In the genomic region with DNA sequence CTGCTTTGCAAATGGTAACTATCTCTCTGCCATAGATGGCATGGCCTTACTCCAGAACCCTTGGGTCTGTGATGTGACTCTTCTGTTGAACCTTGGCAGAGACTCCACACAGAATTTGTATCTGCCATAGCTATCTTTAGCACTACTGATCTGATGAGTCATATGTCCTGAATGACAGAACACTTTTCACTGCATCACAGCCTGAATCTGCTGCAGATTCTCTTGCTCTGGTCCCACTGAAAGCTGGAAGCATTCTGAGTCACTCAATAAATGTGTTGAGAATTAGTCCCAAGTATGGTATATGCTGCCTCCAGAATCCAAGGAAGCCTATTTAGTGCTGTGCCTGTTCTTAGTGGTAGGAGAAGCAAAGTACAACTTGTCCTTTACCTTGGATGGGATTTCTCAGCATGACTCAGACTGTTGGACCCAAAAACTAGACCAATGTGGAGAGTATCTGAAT, we compare ENCODE assay signal across 8 cellular contexts. TPM values are rescaled to one million over a fixed set of nuclear protein-coding genes. Genes with fewer than 3 reads are reported as not detected.
DNase-seq lines count a peak whose midpoint lies in the region; ATAC-seq and TF ChIP-seq lines count a peak whose summit lies in the region.

No MANE protein-coding gene starts in this region.

- no peaks in the 10 kb centered on the region for H3K36me3 Mint-ChIP-seq in effector memory CD8-positive, alpha-beta T cell (ENCODE audit: insufficient read depth)

- H3K27ac ChIP-seq in thoracic aorta = peak overlapping the region; percentile 56 to 75

- no peaks in the 10 kb centered on the region for H3K9me3 ChIP-seq in thoracic aorta

- peaks cover 10 to 29% of the 10 kb centered on the region in 2 donors for H3K27me3 Mint-ChIP-seq in effector memory CD8-positive, alpha-beta T cell

- peak; percentile 3 for DNase-seq in stimulated activated CD4-positive, alpha-beta T cell treated with anti-CD3 and anti-CD28 coated beads, Interleukin-1b, Interleukin-23, amount 100 ng/mL, for 48 hours
- DNase-seq in stimulated activated CD4-positive, alpha-beta T cell treated with anti-CD3 and anti-CD28 coated beads, Interleukin-4, amount 100 ng/mL, for 1 hour = no peak
- DNase-seq in epithelial cell of proximal tubule (ENCODE audit: low read depth) (peak; percentile 43), thoracic aorta (ENCODE audit: low spot score) (no peak), iPS-NIHi7 (ENCODE audit: extremely low spot score) (no peak), SKM-1 (lab: John Stamatoyannopoulos, UW; ENCODE audit: unreplicated experiment) (no peak)
- no peak for DNase-seq in effector memory CD8-positive, alpha-beta T cell

- no peak overlapping the region for H3K4me3 Mint-ChIP-seq in effector memory CD8-positive, alpha-beta T cell

- no peak overlapping the region for H3K4me3 ChIP-seq in epithelial cell of proximal tubule (ENCODE audit: low read depth, low read length)
- H3K4me3 ChIP-seq in thoracic aorta = no peak overlapping the region

- no peak overlapping the region for H3K27ac Mint-ChIP-seq in effector memory CD8-positive, alpha-beta T cell

- H3K36me3 ChIP-seq in thoracic aorta = no peaks in the 10 kb centered on the region

- H3K9me3 Mint-ChIP-seq in effector memory CD8-positive, alpha-beta T cell = no peaks in the 10 kb centered on the region

- peaks cover 6 to 31% of the 10 kb centered on the region in 2 donors for H3K4me1 ChIP-seq in thoracic aorta (ENCODE audit: control insufficient read depth in 1 of 2, low read depth in 2 of 2)

- ATAC-seq in HG03520 (IDR thresholded peaks at IDR 0.05; ENCODE audit: unreplicated experiment) = peak; percentile 46
- peak; percentile 84 for ATAC-seq in thoracic aorta (ENCODE audit: insufficient number of reproducible peaks, low FRiP score, low read depth)
- no peak for ATAC-seq in effector memory CD8-positive, alpha-beta T cell (replicated peaks)

- H3K4me1 Mint-ChIP-seq in effector memory CD8-positive, alpha-beta T cell (ENCODE audit: low read depth in 2 of 2) = no peaks in the 10 kb centered on the region

- TF ChIP-seq CTCF in epithelial cell of proximal tubule (conservative IDR thresholded peaks at IDR 0.05; ENCODE audit: low read depth, low read length) = no peak
- TF ChIP-seq CTCF in thoracic aorta (IDR thresholded peaks at IDR 0.05) = peak; percentile 31

- H3K27me3 ChIP-seq in thoracic aorta (replicated peaks; ENCODE audit: insufficient read depth) = no peaks in the 10 kb centered on the region

RNA-seq across cellular contexts. Expression of a gene that starts 39.5 kb away (rescaled TPM):
- total RNA-seq in epithelial cell of proximal tubule (72.2 and 127 TPM in 2 replicates), thoracic aorta (1 to 10 TPM; 2.8 to 6.6 TPM)

Comparison
In these comparisons a context has a peak if more than half of its experiments do, and no peak if none do; other contexts are left out.
1. DNase-seq: peak in stimulated activated CD4-positive, alpha-beta T cell treated with anti-CD3 and anti-CD28 coated beads, Interleukin-1b, Interleukin-23, amount 100 ng/mL, for 48 hours (single experiment) and epithelial cell of proximal tubule (single experiment); none in stimulated activated CD4-positive, alpha-beta T cell treated with anti-CD3 and anti-CD28 coated beads, Interleukin-4, amount 100 ng/mL, for 1 hour (single experiment), thoracic aorta (single experiment), iPS-NIHi7 (single experiment), SKM-1 (single experiment) and effector memory CD8-positive, alpha-beta T cell (0 of 3).